9 cellular contexts compared by ENCODE assay signal in the genomic region with DNA sequence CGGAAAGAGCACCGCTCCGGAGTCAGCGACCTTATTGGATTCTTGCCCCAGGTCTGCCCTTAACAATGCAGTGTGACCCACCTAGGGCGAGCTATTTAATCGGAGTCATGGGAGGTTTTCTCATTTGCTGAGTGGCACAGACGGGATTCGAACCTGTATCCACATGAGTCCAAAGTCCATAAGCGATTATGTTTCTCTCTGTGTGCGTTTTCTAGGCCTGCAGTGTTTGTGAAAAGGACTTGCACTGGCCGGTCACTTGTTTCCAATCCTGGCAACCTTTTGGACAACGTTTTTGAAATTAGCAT. TPM values are rescaled to one million over a fixed set of nuclear protein-coding genes. Genes with fewer than 3 reads are reported as not detected.
DNase-seq lines count a peak whose midpoint lies in the region; ATAC-seq and TF ChIP-seq lines count a peak whose summit lies in the region.
"Had no signal": no experiment of that assay in that cellular context is flagged by ENCODE, and none has a peak within 500 bp of the region (broad histone marks: within the 10 kb centered on the region; RNA-seq: fewer than 3 reads in every experiment).

No MANE protein-coding gene starts in this region.

- H3K27ac Mint-ChIP-seq in GM23338 (peak overlapping the region; percentile 90; the same call in 1 of the 2 replicates), chondrocyte (ENCODE audit: unreplicated experiment) (no peak overlapping the region)
- H3K27ac Mint-ChIP-seq: T-helper 2 cell treated with Interferon-gamma antibody and Interleukin-4, amounts not matched to agents 5 μg/mL and 100 μg/mL, for 36 hours had no signal

- H3K4me3 Mint-ChIP-seq in GM23338 (no peak overlapping the region), chondrocyte (ENCODE audit: unreplicated experiment) (no peak overlapping the region)
- H3K4me3 Mint-ChIP-seq: T-helper 2 cell treated with Interferon-gamma antibody and Interleukin-4, amounts not matched to agents 5 μg/mL and 100 μg/mL, for 36 hours had no signal

- H3K79me2 ChIP-seq in GM23338 (replicated peaks; ENCODE audit: insufficient read depth) (peaks cover 35% of the 10 kb centered on the region), smooth muscle cell (ENCODE audit: low read depth) (peaks cover 40% of the 10 kb centered on the region), Karpas-422 (ENCODE audit: low read length) (no peaks in the 10 kb centered on the region)

- H2AFZ ChIP-seq in GM23338, result 0 out of 2 replicates have a peak overlapping the region, but pooled peaks have one; percentile 35
- H2AFZ ChIP-seq in smooth muscle cell (ENCODE audit: low read depth), result peak overlapping the region; percentile 100
- H2AFZ ChIP-seq in Karpas-422 (ENCODE audit: low read length), result no peak overlapping the region

- H3K27ac ChIP-seq in GM23338 (ENCODE audit: low read depth) (peak overlapping the region; percentile 88), RWPE1 (peak overlapping the region; percentile 89), gastroesophageal sphincter (peak overlapping the region in 3 of 4 donors; percentile 92 to 96 (median 94)), smooth muscle cell (ENCODE audit: low read depth) (no peak overlapping the region), Karpas-422 (ENCODE audit: low read length) (no peak overlapping the region)

- H3K9me2 ChIP-seq in GM23338 (ENCODE audit: insufficient read depth) (no peaks in the 10 kb centered on the region), Karpas-422 (replicated peaks; ENCODE audit: insufficient read depth, low read length) (no peaks in the 10 kb centered on the region)

- 0 out of 4 replicates have a peak, but pooled peaks of 1 of the 2 experiments have one; percentile 12 for TF ChIP-seq CTCF in GM23338 (conservative IDR thresholded peaks at IDR 0.05; ENCODE audit: low read depth in 2 of 2)
- TF ChIP-seq CTCF in RWPE1 (conservative IDR thresholded peaks at IDR 0.05; ENCODE audit: low read depth), result no peak; the same call in 1 of the 2 replicates
- TF ChIP-seq CTCF in gastroesophageal sphincter (IDR thresholded peaks at IDR 0.05), result no peak
- no peak for TF ChIP-seq CTCF in smooth muscle cell (IDR thresholded peaks at IDR 0.05; ENCODE audit: borderline replicate concordance, insufficient read depth, poor library complexity, severe bottlenecking)
- TF ChIP-seq CTCF in chondrocyte (IDR thresholded peaks at IDR 0.05), result no peak

- CTCF ChIA-PET in RWPE1 (lab: Yijun Ruan, JAX), result interaction anchor here (0.6 kb wide), 4 partner anchors 9 to 668 kb away, joined by 3 to 4 read pairs (median 3); partner anchors contain the start of genes RPS17 and SH3GL3

- H3K4me1 ChIP-seq in GM23338 (ENCODE audit: insufficient read depth) (peaks cover 38% of the 10 kb centered on the region), gastroesophageal sphincter (peaks cover 0 to 35% (median 5%) of the 10 kb centered on the region in 3 donors), smooth muscle cell (ENCODE audit: low read depth) (peaks cover 24% of the 10 kb centered on the region), Karpas-422 (ENCODE audit: low read length) (no peaks in the 10 kb centered on the region)

- H3K4me3 ChIP-seq in GM23338 (peak overlapping the region; percentile 80), gastroesophageal sphincter (peak overlapping the region; percentile 88 to 98), smooth muscle cell (peak overlapping the region; percentile 98), Karpas-422 (ENCODE audit: low read length) (no peak overlapping the region)

- H3K36me3 ChIP-seq in GM23338 (ENCODE audit: insufficient read depth) (no peaks in the 10 kb centered on the region), gastroesophageal sphincter (no peaks in the 10 kb centered on the region), smooth muscle cell (ENCODE audit: low read depth) (no peaks in the 10 kb centered on the region), Karpas-422 (ENCODE audit: insufficient read depth, low read length) (no peaks in the 10 kb centered on the region)

- no peak for TF ChIP-seq EP300 in gastroesophageal sphincter (IDR thresholded peaks at IDR 0.05)

- H3K27me3 ChIP-seq in GM23338 (ENCODE audit: insufficient read depth) (no peaks in the 10 kb centered on the region), gastroesophageal sphincter (no peaks in the 10 kb centered on the region), smooth muscle cell (ENCODE audit: low read depth) (no peaks in the 10 kb centered on the region), Karpas-422 (ENCODE audit: low read length) (no peaks in the 10 kb centered on the region)

- 17 to 20% methylated on average over 2 to 8 of the region's 12 CpGs for WGBS in gastroesophageal sphincter (ENCODE audit: low coverage in 1 of 2), 2 donors
- WGBS in smooth muscle cell (ENCODE audit: low lambda C conversion rate), result 23% methylated on average over 12 of the region's 12 CpGs

- H3K9me3 ChIP-seq in gastroesophageal sphincter (no peaks in the 10 kb centered on the region), smooth muscle cell (replicated peaks; ENCODE audit: low read depth) (no peaks in the 10 kb centered on the region), Karpas-422 (ENCODE audit: low read length) (no peaks in the 10 kb centered on the region)

- DNase-seq in GM23338 (ENCODE audit: low spot score), result peak; percentile 81
- DNase-seq in RWPE1 (ENCODE audit: low spot score), result no peak
- DNase-seq in smooth muscle cell (lab: John Stamatoyannopoulos, UW; ENCODE audit: unreplicated experiment), result no peak
- DNase-seq in stimulated activated CD4-positive, alpha-beta T cell treated with anti-CD3 and anti-CD28 coated beads, Interleukin-4, amount 100 ng/mL, for 1 hour, result no peak
- DNase-seq in chondrocyte (ENCODE audit: low spot score), result no peak
- no peak for DNase-seq in Karpas-422
- no peak for DNase-seq in MV-4-11 (lab: John Stamatoyannopoulos, UW)

- H4K20me1 ChIP-seq in GM23338 (replicated peaks; ENCODE audit: insufficient read depth) (no peaks in the 10 kb centered on the region; the same call in 1 of the 2 replicates), smooth muscle cell (ENCODE audit: low read depth) (peaks cover 24% of the 10 kb centered on the region), Karpas-422 (ENCODE audit: insufficient read depth, low read depth, low read length) (no peaks in the 10 kb centered on the region)

- TF ChIP-seq POLR2A in gastroesophageal sphincter (IDR thresholded peaks at IDR 0.05), result no peak

- H3F3A ChIP-seq in GM23338 (replicated peaks; ENCODE audit: low read depth) (peaks cover 4% of the 10 kb centered on the region; the same call in 1 of the 2 replicates), smooth muscle cell (ENCODE audit: low read depth) (no peaks in the 10 kb centered on the region)

- POLR2A ChIA-PET in RWPE1 (lab: Yijun Ruan, JAX; ENCODE audit: low non-redundant PET), result interaction anchor here (0.6 to 1.5 kb wide), 2 partner anchors 30 to 141 kb away, joined by 3 to 6 read pairs; partner anchors contain the start of gene BTBD1

- ATAC-seq in GM23338 (peak; percentile 81), gastroesophageal sphincter (no peak)

- H3K9ac ChIP-seq in smooth muscle cell (ENCODE audit: low read depth), result peak overlapping the region; percentile 65
- H3K9ac ChIP-seq in Karpas-422 (ENCODE audit: low read length), result no peak overlapping the region

- peaks cover 2% of the 10 kb centered on the region for H3K27me3 Mint-ChIP-seq in GM23338 (ENCODE audit: insufficient read depth, low read depth, poor library complexity)
- no peaks in the 10 kb centered on the region for H3K27me3 Mint-ChIP-seq in chondrocyte (ENCODE audit: low read depth)

- H3K4me2 ChIP-seq in GM23338 (peak overlapping the region; percentile 74), smooth muscle cell (peak overlapping the region; percentile 87), Karpas-422 (ENCODE audit: low read depth, low read length, poor library complexity, severe bottlenecking) (no peak overlapping the region)

- peaks cover 2% of the 10 kb centered on the region; the same call in 1 of the 3 replicates for H3K9me3 Mint-ChIP-seq in GM23338
- no peaks in the 10 kb centered on the region for H3K9me3 Mint-ChIP-seq in chondrocyte (ENCODE audit: low read depth)
- H3K9me3 Mint-ChIP-seq: T-helper 2 cell treated with Interferon-gamma antibody and Interleukin-4, amounts not matched to agents 5 μg/mL and 100 μg/mL, for 36 hours had no signal

- H3K4me1 Mint-ChIP-seq in GM23338 (peaks cover 26% of the 10 kb centered on the region), chondrocyte (ENCODE audit: low read depth) (peaks cover 28% of the 10 kb centered on the region)

- H3K36me3 Mint-ChIP-seq in GM23338 (ENCODE audit: low read depth) (peaks cover 6% of the 10 kb centered on the region; the same call in 2 of the 3 replicates), chondrocyte (ENCODE audit: low read depth) (no peaks in the 10 kb centered on the region)

TF ChIP-seq in GM23338, 12 proteins besides CTCF, POLR2A, EP300 and RAD21:
- TF ChIP-seq ZNF114 (CRISPR knock-in tag; IDR thresholded peaks at IDR 0.05) (no peak), EZH2phosphoT487 (IDR thresholded peaks at IDR 0.05; ENCODE audit: unreplicated experiment) (no peak), ZNF331 (CRISPR knock-in tag; IDR thresholded peaks at IDR 0.05; ENCODE audit: low read depth) (no peak)
- TF ChIP-seq, protein P1, sequence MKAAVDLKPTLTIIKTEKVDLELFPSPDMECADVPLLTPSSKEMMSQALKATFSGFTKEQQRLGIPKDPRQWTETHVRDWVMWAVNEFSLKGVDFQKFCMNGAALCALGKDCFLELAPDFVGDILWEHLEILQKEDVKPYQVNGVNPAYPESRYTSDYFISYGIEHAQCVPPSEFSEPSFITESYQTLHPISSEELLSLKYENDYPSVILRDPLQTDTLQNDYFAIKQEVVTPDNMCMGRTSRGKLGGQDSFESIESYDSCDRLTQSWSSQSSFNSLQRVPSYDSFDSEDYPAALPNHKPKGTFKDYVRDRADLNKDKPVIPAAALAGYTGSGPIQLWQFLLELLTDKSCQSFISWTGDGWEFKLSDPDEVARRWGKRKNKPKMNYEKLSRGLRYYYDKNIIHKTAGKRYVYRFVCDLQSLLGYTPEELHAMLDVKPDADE (IDR thresholded peaks at IDR 0.05), result no peak

RNA-seq across cellular contexts. Expression of gene HDGFL3, which starts 0.7 kb away (rescaled TPM):
- total RNA-seq in GM23338 (2014; rRNA removed; shearing (Covaris generic)), result 67.1 and 68.6 TPM in 2 replicates
- 131 and 135 TPM in 2 replicates for polyA plus RNA-seq in GM23338 (2016; fragmentation: Nextera tagmentation; extraction: Ambion mirVana)
- total RNA-seq in gastroesophageal sphincter, result 100 to 1,000 TPM in 1 of 4 donors, 10 to 100 TPM in 3; 59.0 to 175 (median 75.4) TPM
- 61.0 and 62.5 TPM in 2 replicates for total RNA-seq in smooth muscle cell
- polyA plus RNA-seq in smooth muscle cell, result 36.2 and 44.4 TPM in 2 replicates
- total RNA-seq in chondrocyte, result 84.3 to 93.1 TPM (median 92.2 TPM) in 3 replicates
- total RNA-seq in Karpas-422 (2014; rRNA removed; shearing (Covaris generic); ENCODE audit: low replicate concordance), result not detected in 2 replicates

Comparison
In these comparisons a context has a peak if more than half of its experiments do, and no peak if none do; other contexts are left out.
1. H3K27ac ChIP-seq: peak in GM23338 (single experiment), RWPE1 (single experiment) and gastroesophageal sphincter (3 of 4); none in smooth muscle cell (single experiment) and Karpas-422 (single experiment).
2. RNA of gene HDGFL3, which starts 0.7 kb away (total RNA-seq): 59.0 to 175 TPM in gastroesophageal sphincter, 84.3 to 93.1 TPM in chondrocyte, 67.1 to 68.6 TPM in GM23338 and 61.0 to 62.5 TPM in smooth muscle cell; not detected in Karpas-422; every median in the first group is over 10 times any median in the second.